ENCODE assay signal across 20 cellular contexts in the genomic region with DNA sequence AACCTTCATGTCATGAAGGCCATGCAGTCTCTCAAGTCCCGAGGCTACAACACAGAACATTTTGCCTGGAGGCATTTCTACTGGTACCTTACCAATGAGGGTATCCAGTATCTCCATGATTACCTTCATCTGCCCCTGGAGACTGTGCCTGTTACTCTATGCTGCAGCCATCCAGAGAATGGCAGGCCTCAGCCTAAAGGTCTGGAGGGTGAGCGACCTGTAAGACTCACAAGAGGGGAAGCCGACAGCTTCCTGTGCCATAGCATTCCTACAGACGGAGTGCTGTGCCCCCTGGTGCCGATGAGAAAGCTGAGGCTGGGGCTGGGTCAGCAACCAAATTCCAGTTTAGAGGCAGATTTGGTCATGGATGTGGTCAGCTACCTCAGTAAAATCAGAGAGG. TPM values are rescaled to one million over a fixed set of nuclear protein-coding genes. Genes with fewer than 3 reads are reported as not detected.
"Had no signal": no experiment of that assay in that cellular context is flagged by ENCODE, and none has a peak within 500 bp of the region (broad histone marks: within the 10 kb centered on the region; RNA-seq: fewer than 3 reads in every experiment).

No MANE protein-coding gene starts in this region.

- H3K9me3 ChIP-seq: colonic mucosa, tibial nerve had no signal

- H3K4me3 Mint-ChIP-seq: activated CD4-positive, alpha-beta T cell treated with anti-CD3 and anti-CD28 coated beads, Interleukin-2, amount 10 ng/mL, durations not matched to agents 24 days and 14 days; activated CD8-positive, alpha-beta T cell treated with anti-CD3 and anti-CD28 coated beads, Interleukin-2, amount 10 ng/mL, durations not matched to agents 7 days and 5 days; naive thymus-derived CD8-positive, alpha-beta T cell; T-helper 2 cell treated with Interferon-gamma antibody and Interleukin-4, amounts not matched to agents 5 μg/mL and 100 μg/mL, for 36 hours had no signal

- H3K27me3 Mint-ChIP-seq: activated CD4-positive, alpha-beta T cell treated with anti-CD3 and anti-CD28 coated beads, Interleukin-2, amount 10 ng/mL, durations not matched to agents 24 days and 14 days had no signal

- H3K36me3 Mint-ChIP-seq: activated naive CD4-positive, alpha-beta T cell treated with anti-CD3 and anti-CD28 coated beads, Interleukin-2, amount 50 U/mL, for 72 hours; naive thymus-derived CD8-positive, alpha-beta T cell had no signal

- H3K4me1 Mint-ChIP-seq: activated CD4-positive, alpha-beta T cell treated with anti-CD3 and anti-CD28 coated beads, Interleukin-2, amount 10 ng/mL, durations not matched to agents 24 days and 14 days; naive thymus-derived CD8-positive, alpha-beta T cell had no signal

- H3K36me3 ChIP-seq: colonic mucosa, tibial nerve had no signal

- H3K27me3 ChIP-seq: colonic mucosa, tibial nerve had no signal

- H3K9me3 Mint-ChIP-seq: activated CD4-positive, alpha-beta T cell treated with anti-CD3 and anti-CD28 coated beads, Interleukin-2, amount 10 ng/mL, durations not matched to agents 24 days and 14 days; T-helper 2 cell treated with Interferon-gamma antibody and Interleukin-4, amounts not matched to agents 5 μg/mL and 100 μg/mL, for 36 hours had no signal

- H3K27ac Mint-ChIP-seq: activated CD4-positive, alpha-beta T cell treated with anti-CD3 and anti-CD28 coated beads, Interleukin-2, amount 10 ng/mL, durations not matched to agents 24 days and 14 days; activated CD8-positive, alpha-beta T cell treated with anti-CD3 and anti-CD28 coated beads, Interleukin-2, amount 10 ng/mL, durations not matched to agents 7 days and 5 days; activated naive CD4-positive, alpha-beta T cell treated with anti-CD3 and anti-CD28 coated beads, Interleukin-2, amount 50 U/mL, for 72 hours; T-helper 2 cell treated with Interferon-gamma antibody and Interleukin-4, amounts not matched to agents 5 μg/mL and 100 μg/mL, for 36 hours had no signal

- H3K4me3 ChIP-seq: colonic mucosa, tibial nerve had no signal

- DNase-seq: activated CD4-positive, alpha-beta T cell treated with anti-CD3 and anti-CD28 coated beads, Interleukin-2, amount 10 ng/mL, durations not matched to agents 24 days and 14 days; activated CD4-positive, CD25-positive, alpha-beta regulatory T cell; activated CD8-positive, alpha-beta memory T cell treated with anti-CD3 and anti-CD28 coated beads, Interleukin-2, amount 50 U/mL, for 4 hours; activated CD8-positive, alpha-beta T cell treated with anti-CD3 and anti-CD28 coated beads, Interleukin-2, amount 10 ng/mL, durations not matched to agents 7 days and 5 days; activated gamma-delta T cell; activated T-cell treated with anti-CD3 and anti-CD28 coated beads, Interleukin-2, amount 50 U/mL, for 48 hours; caudate nucleus; colonic mucosa; foreskin fibroblast; glutamatergic neuron; left colon; mammary epithelial cell; naive thymus-derived CD8-positive, alpha-beta T cell; nucleus accumbens; small intestine; stimulated activated CD4-positive, alpha-beta T cell treated with anti-CD3 and anti-CD28 coated beads, Interleukin-4, amount 100 ng/mL, for 24 hours; stimulated activated naive CD4-positive, alpha-beta T cell had no signal

- H3K27ac ChIP-seq: colonic mucosa, tibial nerve had no signal

- ATAC-seq: activated CD8-positive, alpha-beta T cell treated with anti-CD3 and anti-CD28 coated beads, Interleukin-2, amount 10 ng/mL, durations not matched to agents 7 days and 5 days; activated naive CD4-positive, alpha-beta T cell treated with anti-CD3 and anti-CD28 coated beads, Interleukin-2, amount 50 U/mL, for 72 hours; left colon; naive thymus-derived CD8-positive, alpha-beta T cell had no signal

- H3K4me1 ChIP-seq: colonic mucosa, tibial nerve had no signal

RNA-seq across cellular contexts. Expression of a gene that starts 51.3 kb away (rescaled TPM):
- total RNA-seq: activated CD4-positive, alpha-beta T cell treated with anti-CD3 and anti-CD28 coated beads, Interleukin-2, amount 10 ng/mL, durations not matched to agents 24 days and 14 days; activated CD8-positive, alpha-beta T cell treated with anti-CD3 and anti-CD28 coated beads, Interleukin-2, amount 10 ng/mL, durations not matched to agents 7 days and 5 days; activated naive CD4-positive, alpha-beta T cell treated with anti-CD3 and anti-CD28 coated beads, Interleukin-2, amount 50 U/mL, for 72 hours; mammary epithelial cell; naive thymus-derived CD8-positive, alpha-beta T cell had no signal
